In the genomic region with DNA sequence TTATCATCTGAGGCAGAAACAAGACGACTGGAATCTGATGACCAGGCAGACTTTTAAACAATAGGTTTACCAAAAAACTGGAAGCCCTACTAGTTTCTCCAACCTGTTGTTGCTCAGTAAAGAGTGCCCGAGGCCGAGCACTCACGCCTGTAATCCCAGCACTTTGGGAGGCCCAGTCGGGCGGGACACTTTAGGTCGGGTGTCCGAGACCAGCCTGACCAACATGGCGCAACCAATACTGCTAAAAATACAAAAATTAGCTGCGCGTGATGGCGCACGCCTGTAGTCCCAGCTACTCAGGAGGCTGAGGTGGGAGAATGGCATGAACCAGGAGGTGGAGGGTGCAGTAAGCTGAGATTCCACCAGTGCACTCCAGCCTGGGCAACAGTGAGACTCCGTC, we compare ENCODE assay signal across 8 cellular contexts. TPM values are rescaled to one million over a fixed set of nuclear protein-coding genes. Genes with fewer than 3 reads are reported as not detected.
DNase-seq lines count a peak whose midpoint lies in the region; ATAC-seq and TF ChIP-seq lines count a peak whose summit lies in the region.

No MANE protein-coding gene starts in this region.

- H3K9me3 ChIP-seq in ascending aorta (no peaks in the 10 kb centered on the region), left lung (no peaks in the 10 kb centered on the region), transverse colon (no peaks in the 10 kb centered on the region)

- H3K27ac Mint-ChIP-seq in activated T-cell treated with anti-CD3 and anti-CD28 coated beads, Interleukin-2, amount 50 U/mL, for 72 hours: peak overlapping the region; percentile 100

- peaks cover 0 to 3% of the 10 kb centered on the region in 2 donors for H3K36me3 ChIP-seq in ascending aorta
- H3K36me3 ChIP-seq in left lung: peaks cover 0 to 7% of the 10 kb centered on the region in 2 donors
- H3K36me3 ChIP-seq in transverse colon: peaks cover 0 to under 1% (median 0%) of the 10 kb centered on the region in 4 donors

- TF ChIP-seq POLR2A in transverse colon (IDR thresholded peaks at IDR 0.05): no peak

- WGBS in transverse colon (ENCODE audit: low coverage in 1 of 2), 2 donors: 0 to 56% methylated on average over 1 to 14 of the region's 14 CpGs

- in situ Hi-C loops in transverse colon (cut with MboI; ENCODE audit: low pct_ligation_motif_present in 1 of 4, low pct_unique_long_range_greater_than_20kb in 1 of 4, low sequenced_read_pairs in 3 of 4): loop anchor here in 1 of 4 donors (25.0 kb wide), 1 partner anchor 270 kb away; a partner anchor contains a TSS

- H3K4me3 Mint-ChIP-seq in activated T-cell treated with anti-CD3 and anti-CD28 coated beads, Interleukin-2, amount 50 U/mL, for 72 hours: peak overlapping the region; percentile 95 to 100

- H3K27me3 ChIP-seq in ascending aorta (no peaks in the 10 kb centered on the region), left lung (no peaks in the 10 kb centered on the region), transverse colon (no peaks in the 10 kb centered on the region)

- TF ChIP-seq CTCF in ascending aorta (IDR thresholded peaks at IDR 0.05) (no peak), left lung (IDR thresholded peaks at IDR 0.05) (no peak), transverse colon (IDR thresholded peaks at IDR 0.05) (peak in 1 of 5 experiments; percentile 10)

- H3K4me3 ChIP-seq in ascending aorta (peak overlapping the region; percentile 84 to 94), left lung (peak overlapping the region; percentile 69 to 75), transverse colon (peak overlapping the region; percentile 30 to 81 (median 60))

- H3K4me1 Mint-ChIP-seq in activated T-cell treated with anti-CD3 and anti-CD28 coated beads, Interleukin-2, amount 50 U/mL, for 72 hours (ENCODE audit: low read depth): peaks cover 48% of the 10 kb centered on the region

- no peaks in the 10 kb centered on the region for H3K27me3 Mint-ChIP-seq in activated T-cell treated with anti-CD3 and anti-CD28 coated beads, Interleukin-2, amount 50 U/mL, for 72 hours (ENCODE audit: low read depth)

- no peak for DNase-seq in activated T-cell treated with anti-CD3 and anti-CD28 coated beads, Interleukin-2, amount 50 U/mL, for 72 hours
- DNase-seq in activated T-cell treated with anti-CD3 and anti-CD28 coated beads, Interleukin-2, amount 50 U/mL, for 48 hours: no peak
- DNase-seq in ascending aorta (ENCODE audit: low spot score in 2 of 2) (no peak), left lung (no peak), transverse colon (no peak), HT-29 (ENCODE audit: low spot score) (no peak), GM19238 (ENCODE audit: insufficient read length, low spot score) (no peak)

- no peak for TF ChIP-seq EP300 in transverse colon (IDR thresholded peaks at IDR 0.05; ENCODE audit: low read depth)

- intact Hi-C loops in ascending aorta (cut with DNase I): loop anchor here (1.0 to 10.0 kb wide), 5 partner anchors 33 to 668 kb away; a partner anchor contains a TSS
- intact Hi-C loops in left lung (cut with DNase I): no loop called here
- intact Hi-C loops in transverse colon (cut with DNase I; ENCODE audit: low total_unique reads): no loop called here

- H3K4me1 ChIP-seq in ascending aorta (peaks cover 8 to 16% of the 10 kb centered on the region in 2 donors), left lung (peaks cover 23 to 35% of the 10 kb centered on the region in 2 donors), transverse colon (peaks cover 7 to 36% (median 19%) of the 10 kb centered on the region in 4 donors)

- no peaks in the 10 kb centered on the region for H3K9me3 Mint-ChIP-seq in activated T-cell treated with anti-CD3 and anti-CD28 coated beads, Interleukin-2, amount 50 U/mL, for 72 hours

- peak overlapping the region; percentile 91 to 94 for H3K27ac ChIP-seq in ascending aorta
- H3K27ac ChIP-seq in left lung: peak overlapping the region; percentile 88 to 92
- H3K27ac ChIP-seq in transverse colon: peak overlapping the region; percentile 86 to 92 (median 90)

- peaks cover 5 to 9% of the 10 kb centered on the region in 2 donors for H3K36me3 Mint-ChIP-seq in activated T-cell treated with anti-CD3 and anti-CD28 coated beads, Interleukin-2, amount 50 U/mL, for 72 hours (ENCODE audit: insufficient read depth in 2 of 2)

- no peak for ATAC-seq in activated T-cell treated with anti-CD3 and anti-CD28 coated beads, Interleukin-2, amount 50 U/mL, for 72 hours (replicated peaks in 1 of 2)
- ATAC-seq in left lung: peak; percentile 2
- no peak for ATAC-seq in HG02610 (IDR thresholded peaks at IDR 0.05; ENCODE audit: unreplicated experiment)

RNA-seq across cellular contexts. Expression of a gene that starts 1.1 kb away (rescaled TPM):
- 1 to 10 TPM; 2.6 to 3.6 TPM for total RNA-seq in activated T-cell treated with anti-CD3 and anti-CD28 coated beads, Interleukin-2, amount 50 U/mL, for 72 hours
- 1.8 TPM for total RNA-seq in ascending aorta
- total RNA-seq in left lung: 1 to 10 TPM; 5.5 to 6.4 TPM
- total RNA-seq in transverse colon: 1 to 10 TPM in 3 of 4 donors, not detected in 1; 2.2 to 2.6 (median 2.5) TPM
- total RNA-seq in HT-29 (2014; rRNA removed; shearing (Covaris generic)): 2.6 and 3.9 TPM in 2 replicates

RNA-seq across cellular contexts. Expression of a gene that starts 33.0 kb away (rescaled TPM):
- total RNA-seq in activated T-cell treated with anti-CD3 and anti-CD28 coated beads, Interleukin-2, amount 50 U/mL, for 72 hours: 10 to 100 TPM; 79.0 to 94.8 TPM
- total RNA-seq in ascending aorta (17.1 TPM), left lung (10 to 100 TPM; 30.2 to 30.5 TPM), transverse colon (100 to 1,000 TPM in 1 of 4 donors, 10 to 100 TPM in 3; 11.2 to 116 (median 57.6) TPM)
- total RNA-seq in HT-29 (2014; rRNA removed; shearing (Covaris generic)): 40.5 and 43.3 TPM in 2 replicates

RNA-seq across cellular contexts. Expression of a gene that starts 33.9 kb away (rescaled TPM):
- 100 to 1,000 TPM in 1 of 2 donors, 10 to 100 TPM in 1; 94.0 to 133 TPM for total RNA-seq in activated T-cell treated with anti-CD3 and anti-CD28 coated beads, Interleukin-2, amount 50 U/mL, for 72 hours
- not detected for total RNA-seq in ascending aorta
- total RNA-seq in left lung: 10 to 100 TPM; 24.2 to 24.4 TPM
- total RNA-seq in transverse colon: 10 to 100 TPM in 2 of 4 donors, 1 to 10 TPM in 2; 4.5 to 28.7 (median 10.7) TPM
- 37.8 and 38.3 TPM in 2 replicates for total RNA-seq in HT-29 (2014; rRNA removed; shearing (Covaris generic))
